11 cellular contexts compared by ENCODE assay signal in genomic region chr2:12534646-12535263, GRCh38.
DNase-seq lines count a peak whose midpoint lies in the region; ATAC-seq, FAIRE-seq and TF ChIP-seq lines count a peak whose summit lies in the region.
"Had no signal": no experiment of that assay in that cellular context is flagged by ENCODE, and none has a peak within 500 bp of the region (broad histone marks: within the 10 kb centered on the region; RNA-seq: fewer than 3 reads in every experiment).

No MANE protein-coding gene starts in this region.

- DNase-seq in CD4-positive, alpha-beta memory T cell: no peak
- peak; percentile 27 for DNase-seq in NT2/D1 (ENCODE audit: low read depth, low spot score)
- DNase-seq in neural progenitor cell (ENCODE audit: low spot score): peak; percentile 13
- DNase-seq in CD14-positive monocyte (ENCODE audit: low spot score): no peak
- no peak for DNase-seq in NCI-H526 treated with DMSO at 0.1 percent for 48 hours (lab: John Stamatoyannopoulos, UW)
- DNase-seq: activated CD4-positive, alpha-beta memory T cell treated with anti-CD3 and anti-CD28 coated beads, Interleukin-2, amount 10 ng/mL, durations not matched to agents 7 days and 5 days; kidney had no signal

- H3K36me3 Mint-ChIP-seq in CD4-positive, alpha-beta memory T cell: no peaks in the 10 kb centered on the region
- H3K36me3 Mint-ChIP-seq in neural progenitor cell (no peaks in the 10 kb centered on the region), CD14-positive monocyte (no peaks in the 10 kb centered on the region)
- no peaks in the 10 kb centered on the region for H3K36me3 Mint-ChIP-seq in stimulated activated memory B cell treated with anti-CD40 and anti-IgM and Interleukin-4, amounts not matched to agents 10 μg/mL and 1 μg/mL and 100 μg/mL, for 72 hours

- intact Hi-C loops in CD4-positive, alpha-beta memory T cell (cut with micrococcal nuclease): loop anchor here (10.0 kb wide), 1 partner anchor 50 kb away; no protein-coding TSS in a partner anchor
- intact Hi-C loops in CD14-positive monocyte (cut with micrococcal nuclease): no loop called here

- no peaks in the 10 kb centered on the region for H3K79me2 ChIP-seq in neural progenitor cell (ENCODE audit: low read depth)

- peak overlapping the region in 6 of 8 donors; percentile 17 to 82 (median 30) for H3K4me3 Mint-ChIP-seq in CD4-positive, alpha-beta memory T cell
- H3K4me3 Mint-ChIP-seq in neural progenitor cell: no peak overlapping the region
- peak overlapping the region in 1 of 2 donors; percentile 6 for H3K4me3 Mint-ChIP-seq in CD14-positive monocyte
- no peak overlapping the region for H3K4me3 Mint-ChIP-seq in stimulated activated memory B cell treated with anti-CD40 and anti-IgM and Interleukin-4, amounts not matched to agents 10 μg/mL and 1 μg/mL and 100 μg/mL, for 72 hours
- H3K4me3 Mint-ChIP-seq: activated CD4-positive, alpha-beta memory T cell treated with anti-CD3 and anti-CD28 coated beads, Interleukin-2, amount 10 ng/mL, durations not matched to agents 7 days and 5 days; central memory CD8-positive, alpha-beta T cell had no signal

- H3K9ac ChIP-seq in NT2/D1 (ENCODE audit: insufficient read length, low read depth) (no peak overlapping the region), neural progenitor cell (no peak overlapping the region)

- H3K27ac ChIP-seq in CD4-positive, alpha-beta memory T cell (ENCODE audit: low read depth, low read length): no peak overlapping the region
- H3K27ac ChIP-seq in neural progenitor cell: no peak overlapping the region

- H4K20me1 ChIP-seq in neural progenitor cell (ENCODE audit: low read depth): no peaks in the 10 kb centered on the region

- H3K4me1 ChIP-seq in CD4-positive, alpha-beta memory T cell (ENCODE audit: insufficient read depth, low read length): peaks cover 25% of the 10 kb centered on the region
- peaks cover 2% of the 10 kb centered on the region for H3K4me1 ChIP-seq in NT2/D1 (ENCODE audit: insufficient read depth, insufficient read length)
- H3K4me1 ChIP-seq in neural progenitor cell: peaks cover 7% of the 10 kb centered on the region

- CTCF ChIA-PET in CD4-positive, alpha-beta memory T cell (lab: Charles Lee; ENCODE audit: partially characterized antibody): interaction anchor here (0.6 to 1.4 kb wide), 5 partner anchors 12 to 83 kb away, joined by 3 read pairs; no protein-coding TSS in a partner anchor

- H3K27ac Mint-ChIP-seq in CD4-positive, alpha-beta memory T cell: peak overlapping the region in 5 of 7 donors; percentile 35 to 78 (median 77)
- H3K27ac Mint-ChIP-seq in neural progenitor cell: peak overlapping the region; percentile 58
- no peak overlapping the region for H3K27ac Mint-ChIP-seq in CD14-positive monocyte
- no peak overlapping the region for H3K27ac Mint-ChIP-seq in stimulated activated memory B cell treated with anti-CD40 and anti-IgM and Interleukin-4, amounts not matched to agents 10 μg/mL and 1 μg/mL and 100 μg/mL, for 72 hours
- H3K27ac Mint-ChIP-seq: activated CD4-positive, alpha-beta memory T cell treated with anti-CD3 and anti-CD28 coated beads, Interleukin-2, amount 10 ng/mL, durations not matched to agents 7 days and 5 days had no signal

- H3K36me3 ChIP-seq in CD4-positive, alpha-beta memory T cell (ENCODE audit: insufficient read depth, low read length): no peaks in the 10 kb centered on the region
- H3K36me3 ChIP-seq in NT2/D1 (ENCODE audit: insufficient read depth, insufficient read length, low read length) (no peaks in the 10 kb centered on the region), neural progenitor cell (no peaks in the 10 kb centered on the region)

- no peaks in the 10 kb centered on the region for H3K27me3 Mint-ChIP-seq in CD4-positive, alpha-beta memory T cell
- H3K27me3 Mint-ChIP-seq in neural progenitor cell (ENCODE audit: insufficient read depth, low read depth) (no peaks in the 10 kb centered on the region), CD14-positive monocyte (ENCODE audit: low read depth in 3 of 3) (peaks cover 2 to 4% (median 3%) of the 10 kb centered on the region in 3 donors)
- no peaks in the 10 kb centered on the region for H3K27me3 Mint-ChIP-seq in stimulated activated memory B cell treated with anti-CD40 and anti-IgM and Interleukin-4, amounts not matched to agents 10 μg/mL and 1 μg/mL and 100 μg/mL, for 72 hours
- H3K27me3 Mint-ChIP-seq: central memory CD8-positive, alpha-beta T cell had no signal

- H3K4me3 ChIP-seq in CD4-positive, alpha-beta memory T cell (ENCODE audit: low read length in 2 of 2): no peak overlapping the region
- no peak overlapping the region for H3K4me3 ChIP-seq in NT2/D1 (ENCODE audit: insufficient read length, low read depth)
- no peak overlapping the region for H3K4me3 ChIP-seq in neural progenitor cell

- no peaks in the 10 kb centered on the region for H3K27me3 ChIP-seq in CD4-positive, alpha-beta memory T cell (ENCODE audit: insufficient read depth, low read length)
- no peaks in the 10 kb centered on the region for H3K27me3 ChIP-seq in NT2/D1 (ENCODE audit: insufficient read depth, insufficient read length)
- H3K27me3 ChIP-seq in neural progenitor cell: no peaks in the 10 kb centered on the region

- FAIRE-seq in endometrium (lab: Jason Lieb, UNC): peak; percentile 94
- FAIRE-seq: kidney had no signal

- no peaks in the 10 kb centered on the region for H3F3A ChIP-seq in neural progenitor cell (ENCODE audit: low read depth)

- no peaks in the 10 kb centered on the region for H3K9me3 Mint-ChIP-seq in CD4-positive, alpha-beta memory T cell
- no peaks in the 10 kb centered on the region for H3K9me3 Mint-ChIP-seq in neural progenitor cell
- H3K9me3 Mint-ChIP-seq in CD14-positive monocyte: no peaks in the 10 kb centered on the region
- H3K9me3 Mint-ChIP-seq in stimulated activated memory B cell treated with anti-CD40 and anti-IgM and Interleukin-4, amounts not matched to agents 10 μg/mL and 1 μg/mL and 100 μg/mL, for 72 hours: no peaks in the 10 kb centered on the region
- H3K9me3 Mint-ChIP-seq: activated CD4-positive, alpha-beta memory T cell treated with anti-CD3 and anti-CD28 coated beads, Interleukin-2, amount 10 ng/mL, durations not matched to agents 7 days and 5 days; central memory CD8-positive, alpha-beta T cell had no signal

- POLR2A ChIA-PET in CD4-positive, alpha-beta memory T cell (lab: Charles Lee; ENCODE audit: partially characterized antibody): interaction anchor here (0.6 to 2.3 kb wide), 6 partner anchors 17 to 181 kb away, joined by 3 to 8 read pairs (median 4); partner anchors contain the start of gene TRIB2

- no peak for TF ChIP-seq CTCF in neural progenitor cell (IDR thresholded peaks at IDR 0.05)
- no peak for TF ChIP-seq CTCF in CD14-positive monocyte (IDR thresholded peaks at IDR 0.05)

- no peak for ATAC-seq in stimulated activated memory B cell treated with anti-CD40 and anti-IgM and Interleukin-4, amounts not matched to agents 10 μg/mL and 1 μg/mL and 100 μg/mL, for 72 hours
- no peak for ATAC-seq in HG02759 (IDR thresholded peaks at IDR 0.05; ENCODE audit: unreplicated experiment)

- H3K4me2 ChIP-seq in neural progenitor cell: no peak overlapping the region

- peak overlapping the region; percentile 16 for H2AFZ ChIP-seq in neural progenitor cell (replicated peaks)

- peaks cover 19 to 36% (median 28%) of the 10 kb centered on the region in 4 donors for H3K4me1 Mint-ChIP-seq in CD4-positive, alpha-beta memory T cell
- H3K4me1 Mint-ChIP-seq in neural progenitor cell (peaks cover 12% of the 10 kb centered on the region), CD14-positive monocyte (peaks cover 2% of the 10 kb centered on the region)
- H3K4me1 Mint-ChIP-seq in stimulated activated memory B cell treated with anti-CD40 and anti-IgM and Interleukin-4, amounts not matched to agents 10 μg/mL and 1 μg/mL and 100 μg/mL, for 72 hours: peaks cover under 1% of the 10 kb centered on the region

- H3K9me3 ChIP-seq in CD4-positive, alpha-beta memory T cell (ENCODE audit: control insufficient read depth in 1 of 2, low read length in 2 of 2): no peaks in the 10 kb centered on the region
- H3K9me3 ChIP-seq in NT2/D1 (ENCODE audit: insufficient read depth, low read length) (no peaks in the 10 kb centered on the region), neural progenitor cell (ENCODE audit: low read depth) (no peaks in the 10 kb centered on the region)

Comparison
In these comparisons a context has a peak if more than half of its experiments do, and no peak if none do; other contexts are left out.
1. DNase-seq: peak in NT2/D1 (single experiment) and neural progenitor cell (single experiment); none in CD4-positive, alpha-beta memory T cell (0 of 5), CD14-positive monocyte (single experiment) and NCI-H526 treated with DMSO at 0.1 percent for 48 hours (single experiment).
2. H3K27ac Mint-ChIP-seq: peak in CD4-positive, alpha-beta memory T cell (5 of 7) and neural progenitor cell (single experiment); none in CD14-positive monocyte (0 of 7) and stimulated activated memory B cell treated with anti-CD40 and anti-IgM and Interleukin-4, amounts not matched to agents 10 μg/mL and 1 μg/mL and 100 μg/mL, for 72 hours (single experiment).
3. H3K4me3 Mint-ChIP-seq: peak in CD4-positive, alpha-beta memory T cell (6 of 8); none in neural progenitor cell (single experiment) and stimulated activated memory B cell treated with anti-CD40 and anti-IgM and Interleukin-4, amounts not matched to agents 10 μg/mL and 1 μg/mL and 100 μg/mL, for 72 hours (single experiment).